Comparison of ENCODE assay signal across 8 cellular contexts in the genomic region with DNA sequence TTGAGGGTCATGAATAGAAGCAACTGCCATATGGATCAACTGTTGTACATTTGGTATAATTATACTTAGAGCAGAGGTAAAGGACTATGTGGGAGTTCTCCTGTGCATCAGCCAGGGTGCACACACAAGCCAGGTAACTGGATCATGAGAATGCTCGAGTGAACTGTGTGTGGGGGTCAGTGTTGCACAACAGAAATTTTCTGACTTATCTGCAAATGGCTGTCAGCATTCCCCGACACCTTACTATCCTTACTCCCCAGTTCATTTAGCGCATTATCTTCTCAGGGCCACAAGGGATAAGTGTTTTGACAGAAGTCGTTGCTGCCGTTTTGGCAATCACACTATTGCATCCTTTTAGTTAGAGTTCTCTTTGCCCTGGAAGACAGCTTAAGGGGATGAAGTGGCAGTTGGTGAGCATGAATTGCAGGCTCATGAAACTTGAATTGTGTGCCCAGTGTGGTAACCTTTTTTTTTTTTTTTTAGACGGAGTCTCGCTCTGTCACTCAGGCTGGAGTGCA. TPM values are rescaled to one million over a fixed set of nuclear protein-coding genes. Genes with fewer than 3 reads are reported as not detected.
DNase-seq lines count a peak whose midpoint lies in the region; ATAC-seq, FAIRE-seq and TF ChIP-seq lines count a peak whose summit lies in the region.

No MANE protein-coding gene starts in this region.

- H3K4me3 Mint-ChIP-seq in activated naive CD8-positive, alpha-beta T cell treated with anti-CD3 and anti-CD28 coated beads, Interleukin-2, amount 10 ng/mL, durations not matched to agents 7 days and 5 days, result peak overlapping the region; percentile 95

- DNase-seq in HT-29 (ENCODE audit: low spot score) (peak; percentile 25), HepG2 (ENCODE audit: low spot score) (peak; percentile 66), NCI-H82 treated with DMSO at 0.1 percent for 48 hours (lab: John Stamatoyannopoulos, UW; ENCODE audit: unreplicated experiment) (no peak), AG08396 (ENCODE audit: low spot score) (no peak), AG08395 (ENCODE audit: low spot score) (no peak)
- no peak for DNase-seq in activated naive CD8-positive, alpha-beta T cell treated with anti-CD3 and anti-CD28 coated beads, Interleukin-2, amount 10 ng/mL, durations not matched to agents 7 days and 5 days

- TF ChIP-seq POLR2A in HepG2 (IDR thresholded peaks at IDR 0.05; ENCODE audit: insufficient read depth in 1 of 2, low read depth in 2 of 2, low read length in 2 of 2), result peak in 1 of 2 experiments; percentile 61; a peak in 1 of 4 replicates

- 29% methylated on average over 7 of the region's 7 CpGs for WGBS in HepG2 (ENCODE audit: low lambda C conversion rate)

- TF ChIP-seq CTCF in HepG2 (CRISPR knock-in tag; IDR thresholded peaks at IDR 0.05), result no peak

- peaks cover 4% of the 10 kb centered on the region for H3K4me1 ChIP-seq in ACC112 (ENCODE audit: control insufficient read depth, insufficient read depth, low read length, unreplicated experiment)
- H3K4me1 ChIP-seq in HepG2 (ENCODE audit: insufficient read depth, low read length), result peaks cover 71% of the 10 kb centered on the region

- H3K9ac ChIP-seq in HepG2 (ENCODE audit: insufficient read depth, low read depth, low read length), result peak overlapping the region; percentile 99

- H3K36me3 ChIP-seq in ACC112 (ENCODE audit: insufficient read depth, low read length) (peaks cover 5% of the 10 kb centered on the region; the same call in 1 of the 2 replicates), HepG2 (replicated peaks in 1 of 2; ENCODE audit: control insufficient read depth in 1 of 2, insufficient read depth in 2 of 2, low read length in 2 of 2) (peaks cover under 1 to 22% of the 10 kb centered on the region in 2 experiments; a peak in 3 of 5 replicates)

- no peaks in the 10 kb centered on the region for H3K9me3 ChIP-seq in HepG2 (ENCODE audit: low read length)

- H3K4me2 ChIP-seq in HepG2 (ENCODE audit: low read depth, low read length), result peak overlapping the region; percentile 87

- in situ Hi-C loops in HepG2 (cut with HindIII; ENCODE audit: extremely low pct_ligation_motif_present, low pct_unique_long_range_greater_than_20kb), result no loop called here

- ATAC-seq in activated naive CD8-positive, alpha-beta T cell treated with anti-CD3 and anti-CD28 coated beads, Interleukin-2, amount 10 ng/mL, durations not matched to agents 7 days and 5 days (ENCODE audit: low read depth), result no peak
- no peak for ATAC-seq in HepG2
- ATAC-seq in HG03521 (IDR thresholded peaks at IDR 0.05; ENCODE audit: unreplicated experiment), result no peak

- H3K27ac Mint-ChIP-seq in activated naive CD8-positive, alpha-beta T cell treated with anti-CD3 and anti-CD28 coated beads, Interleukin-2, amount 10 ng/mL, durations not matched to agents 7 days and 5 days, result peak overlapping the region; percentile 94

- H3K4me1 Mint-ChIP-seq in activated naive CD8-positive, alpha-beta T cell treated with anti-CD3 and anti-CD28 coated beads, Interleukin-2, amount 10 ng/mL, durations not matched to agents 7 days and 5 days, result peaks cover 36% of the 10 kb centered on the region

- peak; percentile 85 for FAIRE-seq in HepG2 (lab: Jason Lieb, UNC)

- peak overlapping the region; percentile 99 for H3K4me3 ChIP-seq in ACC112 (ENCODE audit: low read depth, low read length)
- H3K4me3 ChIP-seq in HepG2 (replicated peaks in 1 of 3; ENCODE audit: insufficient read depth in 1 of 3, low read depth in 2 of 3, low read length in 3 of 3), result peak overlapping the region; percentile 74 to 91 (median 91)

- H2AFZ ChIP-seq in ACC112 (ENCODE audit: low read length, unreplicated experiment) (no peak overlapping the region), HepG2 (ENCODE audit: low read length) (no peak overlapping the region)

- peaks cover 69% of the 10 kb centered on the region for H3K79me2 ChIP-seq in ACC112 (ENCODE audit: control insufficient read depth, insufficient read depth, low read length, unreplicated experiment)
- H3K79me2 ChIP-seq in HepG2 (ENCODE audit: insufficient read depth, low read length), result peaks cover 71% of the 10 kb centered on the region

- no peak for TF ChIP-seq RAD21 in HepG2 (CRISPR knock-in tag; IDR thresholded peaks at IDR 0.05)

- intact Hi-C loops in HepG2 (cut with micrococcal nuclease; ENCODE audit: unreplicated experiment), result no loop called here

- H3K27me3 ChIP-seq in ACC112 (ENCODE audit: insufficient read depth, low read length) (no peaks in the 10 kb centered on the region), HepG2 (ENCODE audit: control insufficient read depth in 1 of 2, insufficient read depth in 2 of 2, low read length in 2 of 2) (no peaks in the 10 kb centered on the region; a peak in 1 of 5 replicates)

- BruUV-seq in HepG2 (replicated peaks; lab: Mats Ljungman, UMichigan), result no TSS peak

- peaks cover 20% of the 10 kb centered on the region for H3K36me3 Mint-ChIP-seq in activated naive CD8-positive, alpha-beta T cell treated with anti-CD3 and anti-CD28 coated beads, Interleukin-2, amount 10 ng/mL, durations not matched to agents 7 days and 5 days

- CTCF ChIA-PET in HepG2 (lab: Yijun Ruan, JAX; ENCODE audit: low intra/inter-chr PET ratio, low total read pairs), result interaction anchor here (1.2 kb wide), 1 partner anchor 32 kb away, joined by 3 read pairs; no protein-coding TSS in a partner anchor

- H3K27me3 Mint-ChIP-seq in activated naive CD8-positive, alpha-beta T cell treated with anti-CD3 and anti-CD28 coated beads, Interleukin-2, amount 10 ng/mL, durations not matched to agents 7 days and 5 days, result no peaks in the 10 kb centered on the region

- peaks cover 46% of the 10 kb centered on the region for H4K20me1 ChIP-seq in HepG2 (ENCODE audit: insufficient read depth, low read length)

- TF ChIP-seq EP300 in HepG2 (IDR thresholded peaks at IDR 0.05; ENCODE audit: low read depth in 2 of 2, low read length in 2 of 2) (0 out of 4 replicates have a peak, but pooled peaks of 1 of the 2 experiments have one; percentile 11), HepG2 (CRISPR knock-in tag; IDR thresholded peaks at IDR 0.05; ENCODE audit: borderline replicate concordance) (no peak)

- POLR2A ChIA-PET in activated naive CD8-positive, alpha-beta T cell treated with anti-CD3 and anti-CD28 coated beads, Interleukin-2, amount 10 ng/mL, durations not matched to agents 7 days and 5 days (lab: Charles Lee), result interaction anchor here (0.6 to 3.8 kb wide), 8 partner anchors 12 to 79 kb away, joined by 3 to 21 read pairs (median 5); a partner anchor contains a TSS
- POLR2A ChIA-PET in HepG2 (lab: Yijun Ruan, JAX), result interaction anchor here (1.2 to 6.8 kb wide), 5 partner anchors 20 to 105 kb away, joined by 3 to 42 read pairs (median 26); a partner anchor contains a TSS

- no peaks in the 10 kb centered on the region for H3K9me3 Mint-ChIP-seq in activated naive CD8-positive, alpha-beta T cell treated with anti-CD3 and anti-CD28 coated beads, Interleukin-2, amount 10 ng/mL, durations not matched to agents 7 days and 5 days

- H3K27ac ChIP-seq in ACC112 (ENCODE audit: low read depth, low read length) (peak overlapping the region; percentile 87), HepG2 (ENCODE audit: extremely low read length, insufficient read depth, low read length) (peak overlapping the region; percentile 93)

RNA-seq across cellular contexts. Expression of a gene that starts 1.7 kb away (rescaled TPM):
- total RNA-seq in HT-29 (2014; rRNA removed; shearing (Covaris generic)), result 239 and 260 TPM in 2 replicates
- 100 to 1,000 TPM; 255 to 294 TPM for total RNA-seq in activated naive CD8-positive, alpha-beta T cell treated with anti-CD3 and anti-CD28 coated beads, Interleukin-2, amount 10 ng/mL, durations not matched to agents 7 days and 5 days
- 438 and 680 TPM in 2 replicates for total RNA-seq in HepG2 (2016; rRNA removed; fragmentation: Illumina TruSeq; extraction: Trizol)
- total RNA-seq in HepG2 (2016; cell fraction: cytosol; rRNA removed; fragmentation: Illumina TruSeq; extraction: Trizol; ENCODE audit: low read depth), result 100 and 107 TPM in 2 replicates
- 421 and 674 TPM in 2 replicates for total RNA-seq in HepG2 (2016; cell fraction: insoluble cytoplasmic fraction; rRNA removed; fragmentation: Illumina TruSeq; extraction: Trizol)
- 148 and 188 TPM in 2 replicates for total RNA-seq in HepG2 (2016; cell fraction: membrane; rRNA removed; fragmentation: Illumina TruSeq; extraction: Trizol)
- 471 and 534 TPM in 2 replicates for total RNA-seq in HepG2 (2016; cell fraction: nucleus; rRNA removed; fragmentation: Illumina TruSeq; extraction: Trizol)
- 477 and 480 TPM in 2 replicates for polyA plus RNA-seq in HepG2 (2011; rRNA removed)
- 184 and 191 TPM in 2 replicates for polyA plus RNA-seq in HepG2 (2011; cell fraction: cytosol; rRNA removed)
- 51.4 and 85.1 TPM in 2 replicates for polyA plus RNA-seq in HepG2 (2011; cell fraction: nucleus; rRNA removed)
- polyA plus RNA-seq in HepG2 (2012), result 598 and 627 TPM in 2 replicates
- 17.9 and 20.7 TPM in 2 replicates for polyA plus RNA-seq in HepG2 (2016; cell fraction: cytosol; fragmentation: Illumina TruSeq; extraction: Trizol; ENCODE audit: low read depth)
- 280 and 284 TPM in 2 replicates for polyA plus RNA-seq in HepG2 (2016; cell fraction: insoluble cytoplasmic fraction; fragmentation: Illumina TruSeq; extraction: Trizol; ENCODE audit: low read depth)
- 61.6 and 80.1 TPM in 2 replicates for polyA plus RNA-seq in HepG2 (2016; cell fraction: membrane; fragmentation: Illumina TruSeq; extraction: Trizol; ENCODE audit: low read depth)
- 489 and 507 TPM in 2 replicates for polyA plus RNA-seq in HepG2 (2016; cell fraction: nucleus; fragmentation: Illumina TruSeq; extraction: Trizol; ENCODE audit: insufficient read depth, low read depth)
- polyA minus RNA-seq in HepG2 (2011; rRNA and poly(A)+ RNA removed; ENCODE audit: low replicate concordance), result 2,329 and 2,779 TPM in 2 replicates
- polyA minus RNA-seq in HepG2 (2011; cell fraction: cytosol; rRNA and poly(A)+ RNA removed), result 523 and 799 TPM in 2 replicates
- polyA minus RNA-seq in HepG2 (2011; cell fraction: nucleus; rRNA and poly(A)+ RNA removed), result 208 and 359 TPM in 2 replicates

RNA-seq across cellular contexts. Expression of a gene that starts 19.6 kb away (rescaled TPM):
- not detected in 2 replicates for total RNA-seq in HT-29 (2014; rRNA removed; shearing (Covaris generic))
- total RNA-seq in activated naive CD8-positive, alpha-beta T cell treated with anti-CD3 and anti-CD28 coated beads, Interleukin-2, amount 10 ng/mL, durations not matched to agents 7 days and 5 days, result under 1 TPM in 1 of 2 experiments, not detected in 1; 0.40 TPM
- total RNA-seq in HepG2 (2016; rRNA removed; fragmentation: Illumina TruSeq; extraction: Trizol), result not detected in 2 replicates
- not detected in 2 replicates for total RNA-seq in HepG2 (2016; cell fraction: cytosol; rRNA removed; fragmentation: Illumina TruSeq; extraction: Trizol; ENCODE audit: low read depth)
- total RNA-seq in HepG2 (2016; cell fraction: insoluble cytoplasmic fraction; rRNA removed; fragmentation: Illumina TruSeq; extraction: Trizol), result not detected in 2 replicates
- not detected in 2 replicates for total RNA-seq in HepG2 (2016; cell fraction: membrane; rRNA removed; fragmentation: Illumina TruSeq; extraction: Trizol)
- not detected in 2 replicates for total RNA-seq in HepG2 (2016; cell fraction: nucleus; rRNA removed; fragmentation: Illumina TruSeq; extraction: Trizol)
- polyA plus RNA-seq in HepG2 (2011; rRNA removed), result not detected in 2 replicates
- not detected in 2 replicates for polyA plus RNA-seq in HepG2 (2011; cell fraction: cytosol; rRNA removed)
- polyA plus RNA-seq in HepG2 (2011; cell fraction: nucleus; rRNA removed), result not detected in 2 replicates
- polyA plus RNA-seq in HepG2 (2012), result not detected in 2 replicates
- polyA plus RNA-seq in HepG2 (2016; cell fraction: cytosol; fragmentation: Illumina TruSeq; extraction: Trizol; ENCODE audit: low read depth), result not detected in 2 replicates
- not detected in 2 replicates for polyA plus RNA-seq in HepG2 (2016; cell fraction: insoluble cytoplasmic fraction; fragmentation: Illumina TruSeq; extraction: Trizol; ENCODE audit: low read depth)
- not detected in 2 replicates for polyA plus RNA-seq in HepG2 (2016; cell fraction: membrane; fragmentation: Illumina TruSeq; extraction: Trizol; ENCODE audit: low read depth)
- polyA plus RNA-seq in HepG2 (2016; cell fraction: nucleus; fragmentation: Illumina TruSeq; extraction: Trizol; ENCODE audit: insufficient read depth, low read depth), result not detected in 2 replicates
- not detected in 2 replicates for polyA minus RNA-seq in HepG2 (2011; rRNA and poly(A)+ RNA removed; ENCODE audit: low replicate concordance)
- polyA minus RNA-seq in HepG2 (2011; cell fraction: cytosol; rRNA and poly(A)+ RNA removed), result not detected in 2 replicates
- polyA minus RNA-seq in HepG2 (2011; cell fraction: nucleus; rRNA and poly(A)+ RNA removed), result not detected in 2 replicates

RNA-seq across cellular contexts. Expression of a gene that starts 32.2 kb away (rescaled TPM):
- 15.4 and 30.0 TPM in 2 replicates for total RNA-seq in HT-29 (2014; rRNA removed; shearing (Covaris generic))
- 10 to 100 TPM; 38.5 TPM for total RNA-seq in activated naive CD8-positive, alpha-beta T cell treated with anti-CD3 and anti-CD28 coated beads, Interleukin-2, amount 10 ng/mL, durations not matched to agents 7 days and 5 days
- 10.0 and 12.1 TPM in 2 replicates for total RNA-seq in HepG2 (2016; rRNA removed; fragmentation: Illumina TruSeq; extraction: Trizol)
- total RNA-seq in HepG2 (2016; cell fraction: cytosol; rRNA removed; fragmentation: Illumina TruSeq; extraction: Trizol; ENCODE audit: low read depth), result 2.6 and 4.2 TPM in 2 replicates
- 9.9 and 10.9 TPM in 2 replicates for total RNA-seq in HepG2 (2016; cell fraction: insoluble cytoplasmic fraction; rRNA removed; fragmentation: Illumina TruSeq; extraction: Trizol)
- total RNA-seq in HepG2 (2016; cell fraction: membrane; rRNA removed; fragmentation: Illumina TruSeq; extraction: Trizol), result 7.3 and 7.7 TPM in 2 replicates
- 11.4 and 13.3 TPM in 2 replicates for total RNA-seq in HepG2 (2016; cell fraction: nucleus; rRNA removed; fragmentation: Illumina TruSeq; extraction: Trizol)
- 9.5 and 10.8 TPM in 2 replicates for polyA plus RNA-seq in HepG2 (2011; rRNA removed)
- 4.7 and 5.1 TPM in 2 replicates for polyA plus RNA-seq in HepG2 (2011; cell fraction: cytosol; rRNA removed)
- 13.9 and 19.7 TPM in 2 replicates for polyA plus RNA-seq in HepG2 (2011; cell fraction: nucleus; rRNA removed)
- polyA plus RNA-seq in HepG2 (2012), result 14.7 and 16.0 TPM in 2 replicates
- polyA plus RNA-seq in HepG2 (2016; cell fraction: cytosol; fragmentation: Illumina TruSeq; extraction: Trizol; ENCODE audit: low read depth), result 0.51 and 0.53 TPM in 2 replicates
- 13.3 and 16.9 TPM in 2 replicates for polyA plus RNA-seq in HepG2 (2016; cell fraction: insoluble cytoplasmic fraction; fragmentation: Illumina TruSeq; extraction: Trizol; ENCODE audit: low read depth)
- polyA plus RNA-seq in HepG2 (2016; cell fraction: membrane; fragmentation: Illumina TruSeq; extraction: Trizol; ENCODE audit: low read depth), result 3.4 and 3.7 TPM in 2 replicates
- 17.9 and 20.0 TPM in 2 replicates for polyA plus RNA-seq in HepG2 (2016; cell fraction: nucleus; fragmentation: Illumina TruSeq; extraction: Trizol; ENCODE audit: insufficient read depth, low read depth)
- polyA minus RNA-seq in HepG2 (2011; rRNA and poly(A)+ RNA removed; ENCODE audit: low replicate concordance), result 10.5 TPM in 2 replicates
- polyA minus RNA-seq in HepG2 (2011; cell fraction: cytosol; rRNA and poly(A)+ RNA removed), result 7.9 and 8.1 TPM in 2 replicates
- 12.1 and 12.2 TPM in 2 replicates for polyA minus RNA-seq in HepG2 (2011; cell fraction: nucleus; rRNA and poly(A)+ RNA removed)

Comparison
In these comparisons a context has a peak if more than half of its experiments do, and no peak if none do; other contexts are left out.
1. DNase-seq: peak in HT-29 (single experiment) and HepG2 (single experiment); none in activated naive CD8-positive, alpha-beta T cell treated with anti-CD3 and anti-CD28 coated beads, Interleukin-2, amount 10 ng/mL, durations not matched to agents 7 days and 5 days (single experiment), NCI-H82 treated with DMSO at 0.1 percent for 48 hours (single experiment), AG08396 (single experiment) and AG08395 (single experiment).